23 cellular contexts compared by ENCODE assay signal in genomic region chr18:58394607-58395425, GRCh38.
DNase-seq lines count a peak whose midpoint lies in the region; ATAC-seq, FAIRE-seq and TF ChIP-seq lines count a peak whose summit lies in the region.
"Had no signal": no experiment of that assay in that cellular context is flagged by ENCODE, and none has a peak within 500 bp of the region (broad histone marks: within the 10 kb centered on the region; RNA-seq: fewer than 3 reads in every experiment).

No MANE protein-coding gene starts in this region.

- H3K36me3 ChIP-seq in bronchial epithelial cell (ENCODE audit: control insufficient read depth, insufficient read depth, low read length): peaks cover 8% of the 10 kb centered on the region
- peaks cover 21 to 38% of the 10 kb centered on the region in 2 donors for H3K36me3 ChIP-seq in kidney (ENCODE audit: control insufficient read depth in 1 of 2, insufficient read depth in 2 of 2, low read length in 2 of 2)

- H3K9ac ChIP-seq in kidney (ENCODE audit: low read length in 2 of 2): no peak overlapping the region

- peak overlapping the region; percentile 54 for H3K27ac Mint-ChIP-seq in stimulated activated effector memory CD8-positive, alpha-beta T cell treated with anti-CD3 and anti-CD28 coated beads, Interleukin-12 subunit alpha, Interleukin-12 subunit beta, amount 100 ng/mL, for 72 hours
- H3K27ac Mint-ChIP-seq: activated CD4-positive, alpha-beta T cell treated with anti-CD3 and anti-CD28 coated beads for 36 hours; activated naive CD4-positive, alpha-beta T cell treated with anti-CD3 and anti-CD28 coated beads, Interleukin-2, amount 50 U/mL, for 72 hours; activated T-helper 1 cell treated with anti-CD3 and anti-CD28 coated beads, Interleukin-12 subunit alpha, Interleukin-12 subunit beta, Interleukin-2, Interleukin-4 antibody, amounts not matched to agents 30 ng/mL and 10 ng/mL and 1 ng/mL, durations not matched to agents 14 hours and 24 hours and 36 hours; mesothelial cell of epicardium; progenitor cell of endocrine pancreas had no signal

- H3K9me3 Mint-ChIP-seq in stimulated activated effector memory CD8-positive, alpha-beta T cell treated with anti-CD3 and anti-CD28 coated beads, Interleukin-12 subunit alpha, Interleukin-12 subunit beta, amount 100 ng/mL, for 72 hours: no peaks in the 10 kb centered on the region
- H3K9me3 Mint-ChIP-seq: activated naive CD4-positive, alpha-beta T cell treated with anti-CD3 and anti-CD28 coated beads, Interleukin-2, amount 50 U/mL, for 72 hours; activated T-helper 1 cell treated with anti-CD3 and anti-CD28 coated beads, Interleukin-12 subunit alpha, Interleukin-12 subunit beta, Interleukin-2, Interleukin-4 antibody, amounts not matched to agents 30 ng/mL and 10 ng/mL and 1 ng/mL, durations not matched to agents 14 hours and 24 hours and 36 hours; mesothelial cell of epicardium; neural crest cell had no signal

- DNase-seq in DMS79 (lab: John Stamatoyannopoulos, UW) (peak; percentile 38), DMS79 treated with DMSO at 0.1 percent for 48 hours (lab: John Stamatoyannopoulos, UW) (no peak), bronchial epithelial cell (ENCODE audit: low read depth) (peak; percentile 49), kidney (no peak), frontal cortex (ENCODE audit: low spot score in 2 of 2) (no peak)
- no peak for DNase-seq in stimulated activated effector memory CD8-positive, alpha-beta T cell treated with anti-CD3 and anti-CD28 coated beads, Interleukin-12 subunit alpha, Interleukin-12 subunit beta, amount 100 ng/mL, for 72 hours (ENCODE audit: low spot score in 2 of 2)
- no peak for DNase-seq in stimulated activated CD4-positive, alpha-beta T cell treated with anti-CD3 and anti-CD28 coated beads, Interleukin-4, amount 100 ng/mL, for 24 hours
- DNase-seq in stimulated activated CD4-positive, alpha-beta T cell treated with anti-CD3 and anti-CD28 coated beads, Interleukin-12 subunit alpha, Interleukin-12 subunit beta, amount 100 ng/mL, for 4 hours: no peak
- DNase-seq: activated CD4-positive, alpha-beta T cell treated with anti-CD3 and anti-CD28 coated beads for 36 hours; AML-193; foreskin melanocyte; NCI-H1436; Right ventricle myocardium superior; small intestine had no signal

- peak; percentile 46 for ATAC-seq in stimulated activated effector memory CD8-positive, alpha-beta T cell treated with anti-CD3 and anti-CD28 coated beads, Interleukin-12 subunit alpha, Interleukin-12 subunit beta, amount 100 ng/mL, for 72 hours
- ATAC-seq: activated CD4-positive, alpha-beta T cell treated with anti-CD3 and anti-CD28 coated beads for 36 hours had no signal

- H3K4me3 ChIP-seq in bronchial epithelial cell (ENCODE audit: low read depth, low read length) (no peak overlapping the region), kidney (ENCODE audit: low read length in 2 of 2) (no peak overlapping the region)

- H3K4me1 Mint-ChIP-seq in stimulated activated effector memory CD8-positive, alpha-beta T cell treated with anti-CD3 and anti-CD28 coated beads, Interleukin-12 subunit alpha, Interleukin-12 subunit beta, amount 100 ng/mL, for 72 hours: peaks cover 20% of the 10 kb centered on the region

- no peaks in the 10 kb centered on the region for H3K27me3 ChIP-seq in bronchial epithelial cell (ENCODE audit: control insufficient read depth, insufficient read depth, low read length)

- H3K27ac ChIP-seq in kidney (ENCODE audit: low read depth in 2 of 2, low read length in 2 of 2): peak overlapping the region; percentile 21 to 23
- H3K27ac ChIP-seq: 22Rv1 had no signal

- TF ChIP-seq CTCF in bronchial epithelial cell (IDR thresholded peaks at IDR 0.05; ENCODE audit: insufficient read depth, low read length, severe bottlenecking) (no peak), kidney (IDR thresholded peaks at IDR 0.05; ENCODE audit: borderline replicate concordance, extremely low read depth, insufficient read depth) (no peak)

- no peaks in the 10 kb centered on the region for H3K36me3 Mint-ChIP-seq in stimulated activated effector memory CD8-positive, alpha-beta T cell treated with anti-CD3 and anti-CD28 coated beads, Interleukin-12 subunit alpha, Interleukin-12 subunit beta, amount 100 ng/mL, for 72 hours
- H3K36me3 Mint-ChIP-seq: activated naive CD4-positive, alpha-beta T cell treated with anti-CD3 and anti-CD28 coated beads, Interleukin-2, amount 50 U/mL, for 72 hours had no signal

- no peaks in the 10 kb centered on the region for H3K9me3 ChIP-seq in kidney (ENCODE audit: control insufficient read depth in 1 of 2, low read length in 2 of 2)

- H3K4me1 ChIP-seq in kidney (ENCODE audit: control insufficient read depth in 1 of 2, insufficient read depth in 1 of 2, low read depth in 1 of 2, low read length in 2 of 2): peaks cover 12 to 39% of the 10 kb centered on the region in 2 donors

- intact Hi-C loops in kidney (cut with DNase I): no loop called here

- no peak overlapping the region for H3K4me3 Mint-ChIP-seq in stimulated activated effector memory CD8-positive, alpha-beta T cell treated with anti-CD3 and anti-CD28 coated beads, Interleukin-12 subunit alpha, Interleukin-12 subunit beta, amount 100 ng/mL, for 72 hours
- H3K4me3 Mint-ChIP-seq: activated CD4-positive, alpha-beta T cell treated with anti-CD3 and anti-CD28 coated beads for 36 hours; activated T-helper 1 cell treated with anti-CD3 and anti-CD28 coated beads, Interleukin-12 subunit alpha, Interleukin-12 subunit beta, Interleukin-2, Interleukin-4 antibody, amounts not matched to agents 30 ng/mL and 10 ng/mL and 1 ng/mL, durations not matched to agents 14 hours and 24 hours and 36 hours; mesothelial cell of epicardium; neural crest cell had no signal

- FAIRE-seq in bronchial epithelial cell (lab: Jason Lieb, UNC) (no peak), kidney (lab: Jason Lieb, UNC) (no peak), frontal cortex (lab: Jason Lieb, UNC) (no peak)
- FAIRE-seq: astrocyte, G401.6, small intestine, TTC549 had no signal

Comparison
In these comparisons a context has a peak if more than half of its experiments do, and no peak if none do; other contexts are left out.
1. DNase-seq: peak in DMS79 (single experiment) and bronchial epithelial cell (single experiment); none in DMS79 treated with DMSO at 0.1 percent for 48 hours (single experiment), kidney (single experiment), stimulated activated effector memory CD8-positive, alpha-beta T cell treated with anti-CD3 and anti-CD28 coated beads, Interleukin-12 subunit alpha, Interleukin-12 subunit beta, amount 100 ng/mL, for 72 hours (0 of 2), stimulated activated CD4-positive, alpha-beta T cell treated with anti-CD3 and anti-CD28 coated beads, Interleukin-4, amount 100 ng/mL, for 24 hours (single experiment), frontal cortex (0 of 2) and stimulated activated CD4-positive, alpha-beta T cell treated with anti-CD3 and anti-CD28 coated beads, Interleukin-12 subunit alpha, Interleukin-12 subunit beta, amount 100 ng/mL, for 4 hours (single experiment).